Comparison of ENCODE assay signal across 8 cellular contexts in genomic region chr1:35556494-35557117, GRCh38. TPM values are rescaled to one million over a fixed set of nuclear protein-coding genes. Genes with fewer than 3 reads are reported as not detected.
DNase-seq lines count a peak whose midpoint lies in the region; ATAC-seq and TF ChIP-seq lines count a peak whose summit lies in the region.

No MANE protein-coding gene starts in this region.

- no peaks in the 10 kb centered on the region for H3K9me3 ChIP-seq in DOHH2 (ENCODE audit: control insufficient read depth, insufficient read depth, low read length)
- H3K9me3 ChIP-seq in Karpas-422 (ENCODE audit: low read length), result no peaks in the 10 kb centered on the region
- no peaks in the 10 kb centered on the region for H3K9me3 ChIP-seq in mononuclear cell (ENCODE audit: low read depth, low read length)

- no peak overlapping the region for H2AFZ ChIP-seq in Karpas-422 (ENCODE audit: low read length)

- no peaks in the 10 kb centered on the region for H3K27me3 ChIP-seq in DOHH2 (ENCODE audit: control insufficient read depth, low read length)
- no peaks in the 10 kb centered on the region for H3K27me3 ChIP-seq in Karpas-422 (ENCODE audit: low read length)
- no peaks in the 10 kb centered on the region for H3K27me3 ChIP-seq in mononuclear cell (ENCODE audit: insufficient read depth, low read length)

- H3K27ac ChIP-seq in DOHH2 (ENCODE audit: low read depth, low read length) (peak overlapping the region; percentile 64), Karpas-422 (ENCODE audit: low read length) (peak overlapping the region; percentile 63)

- peak overlapping the region; percentile 94 for H3K9ac ChIP-seq in Karpas-422 (ENCODE audit: low read length)

- H3K36me3 Mint-ChIP-seq in brain, result peaks cover 25% of the 10 kb centered on the region

- ATAC-seq in GM21447 (IDR thresholded peaks at IDR 0.05; ENCODE audit: unreplicated experiment), result no peak

- H4K20me1 ChIP-seq in DOHH2 (ENCODE audit: control insufficient read depth, insufficient read depth, low read depth, low read length) (no peaks in the 10 kb centered on the region), Karpas-422 (ENCODE audit: insufficient read depth, low read depth, low read length) (peaks cover 4% of the 10 kb centered on the region; the same call in 1 of the 2 replicates)

- H3K9me2 ChIP-seq in DOHH2 (replicated peaks; ENCODE audit: control insufficient read depth, low read length) (no peaks in the 10 kb centered on the region), Karpas-422 (replicated peaks; ENCODE audit: insufficient read depth, low read length) (no peaks in the 10 kb centered on the region)

- H3K4me3 ChIP-seq in DOHH2 (ENCODE audit: low read length) (peak overlapping the region; percentile 96), Karpas-422 (ENCODE audit: low read length) (peak overlapping the region; percentile 96), mononuclear cell (ENCODE audit: low read length) (peak overlapping the region; percentile 88)

- H3K79me2 ChIP-seq in DOHH2 (ENCODE audit: control insufficient read depth, low read length) (peaks cover 33% of the 10 kb centered on the region), Karpas-422 (ENCODE audit: low read length) (peaks cover 65% of the 10 kb centered on the region)

- peak overlapping the region; percentile 94 for H3K4me2 ChIP-seq in DOHH2 (ENCODE audit: low read length)
- peak overlapping the region; percentile 98 for H3K4me2 ChIP-seq in Karpas-422 (ENCODE audit: low read depth, low read length, poor library complexity, severe bottlenecking)

- H3K27ac Mint-ChIP-seq in brain, result peak overlapping the region; percentile 48 to 97 (median 94)

- peaks cover 4% of the 10 kb centered on the region for H3K27me3 Mint-ChIP-seq in brain

- TF ChIP-seq CTCF in DOHH2 (IDR thresholded peaks at IDR 0.05; ENCODE audit: low read depth, low read length, poor library complexity, severe bottlenecking) (no peak), brain (conservative IDR thresholded peaks at IDR 0.05) (no peak)

- H3K36me3 ChIP-seq in DOHH2 (ENCODE audit: control insufficient read depth, low read length), result peaks cover 28% of the 10 kb centered on the region
- H3K36me3 ChIP-seq in Karpas-422 (ENCODE audit: insufficient read depth, low read length), result peaks cover 15% of the 10 kb centered on the region; the same call in 1 of the 2 replicates

- peaks cover 27% of the 10 kb centered on the region for H3K4me1 ChIP-seq in DOHH2 (ENCODE audit: control insufficient read depth, low read length)
- H3K4me1 ChIP-seq in Karpas-422 (ENCODE audit: low read length), result peaks cover 37% of the 10 kb centered on the region
- peaks cover 33% of the 10 kb centered on the region for H3K4me1 ChIP-seq in mononuclear cell (ENCODE audit: insufficient read depth, low read length)

- peaks cover 69% of the 10 kb centered on the region for H3K4me1 Mint-ChIP-seq in brain

- H3F3A ChIP-seq in DOHH2 (ENCODE audit: control insufficient read depth, insufficient read depth), result peaks cover 5% of the 10 kb centered on the region

- peak overlapping the region; percentile 94 to 99 (median 98) for H3K4me3 Mint-ChIP-seq in brain

- peaks cover 0 to 4% (median 0%) of the 10 kb centered on the region in 5 experiments for H3K9me3 Mint-ChIP-seq in brain

- DNase-seq in Karpas-422 (peak; percentile 73), anterior cingulate cortex (lab: John Stamatoyannopoulos, UW) (no peak), NCI-H128 (lab: John Stamatoyannopoulos, UW; ENCODE audit: unreplicated experiment) (no peak), NCI-H446 (lab: John Stamatoyannopoulos, UW) (no peak)

RNA-seq across cellular contexts. Expression of gene KIAA0319L, which starts 0.6 kb away (rescaled TPM):
- 34.0 and 53.6 TPM in 2 replicates for total RNA-seq in Karpas-422 (2014; rRNA removed; shearing (Covaris generic); ENCODE audit: low replicate concordance)
- 42.9 TPM for polyA plus RNA-seq in brain (ENCODE audit: insufficient read depth, low read depth, low replicate concordance)
- total RNA-seq in mononuclear cell, result 29.1 TPM

RNA-seq across cellular contexts. Expression of gene NCDN, which starts 1.0 kb away (rescaled TPM):
- 22.8 and 46.0 TPM in 2 replicates for total RNA-seq in Karpas-422 (2014; rRNA removed; shearing (Covaris generic); ENCODE audit: low replicate concordance)
- polyA plus RNA-seq in brain (ENCODE audit: insufficient read depth, low read depth, low replicate concordance), result 152 TPM
- total RNA-seq in mononuclear cell, result 4.0 TPM

RNA-seq across cellular contexts. Expression of gene TFAP2E, which starts 16.5 kb away (rescaled TPM):
- 0.56 and 1.4 TPM in 2 replicates for total RNA-seq in Karpas-422 (2014; rRNA removed; shearing (Covaris generic); ENCODE audit: low replicate concordance)
- polyA plus RNA-seq in brain (ENCODE audit: insufficient read depth, low read depth, low replicate concordance), result 0.32 TPM
- 0.52 TPM for total RNA-seq in mononuclear cell
